Comparison of ENCODE assay signal across 10 cellular contexts in the genomic region with DNA sequence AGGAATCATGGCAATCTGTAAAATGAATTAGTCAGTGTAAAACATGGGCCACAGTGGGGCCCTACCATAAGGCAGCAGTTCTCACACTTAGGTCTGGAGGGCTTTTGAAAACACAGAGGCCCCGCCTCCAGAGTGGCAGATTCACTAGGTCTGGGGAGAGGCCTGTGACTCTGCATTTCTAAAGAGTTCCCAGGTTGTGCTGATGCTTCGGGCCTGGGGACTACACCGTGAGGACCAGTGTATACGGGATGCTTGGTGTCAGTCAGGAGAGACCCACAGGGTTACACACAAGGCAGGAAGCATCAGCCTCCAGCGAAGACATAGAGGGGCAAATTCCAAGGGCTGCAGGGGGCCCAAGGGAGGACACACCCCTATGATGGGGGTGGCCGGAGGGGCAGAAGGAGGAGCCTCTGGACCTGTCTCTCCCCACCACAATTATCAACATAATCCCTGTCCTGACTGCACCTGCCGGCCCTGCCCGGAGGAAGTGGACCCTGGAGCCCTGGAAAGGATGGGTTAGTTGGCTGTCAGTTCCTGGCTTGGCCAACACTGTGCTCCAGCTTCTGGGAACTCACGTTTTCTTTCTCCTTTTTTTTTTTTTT. TPM values are rescaled to one million over a fixed set of nuclear protein-coding genes. Genes with fewer than 3 reads are reported as not detected.
DNase-seq lines count a peak whose midpoint lies in the region; ATAC-seq and TF ChIP-seq lines count a peak whose summit lies in the region.
"Had no signal": no experiment of that assay in that cellular context is flagged by ENCODE, and none has a peak within 500 bp of the region (broad histone marks: within the 10 kb centered on the region; RNA-seq: fewer than 3 reads in every experiment).

No MANE protein-coding gene starts in this region.

- ATAC-seq in memory B cell (ENCODE audit: low read depth): no peak

- no peaks in the 10 kb centered on the region for H3K79me2 ChIP-seq in osteoblast (ENCODE audit: insufficient read depth, low read length)

- no peaks in the 10 kb centered on the region for H3K9me3 Mint-ChIP-seq in activated CD4-positive, alpha-beta memory T cell treated with anti-CD3 and anti-CD28 coated beads, Interleukin-2, amount 10 ng/mL, durations not matched to agents 7 days and 5 days
- no peaks in the 10 kb centered on the region for H3K9me3 Mint-ChIP-seq in memory B cell

- peaks cover 27% of the 10 kb centered on the region for H3K36me3 Mint-ChIP-seq in activated CD4-positive, alpha-beta memory T cell treated with anti-CD3 and anti-CD28 coated beads, Interleukin-2, amount 10 ng/mL, durations not matched to agents 7 days and 5 days (ENCODE audit: low read depth)
- H3K36me3 Mint-ChIP-seq in memory B cell: no peaks in the 10 kb centered on the region

- DNase-seq in DMS 273 (lab: John Stamatoyannopoulos, UW; ENCODE audit: unreplicated experiment): peak; percentile 36
- no peak for DNase-seq in DMS 273 treated with DMSO at 0.1 percent for 48 hours (lab: John Stamatoyannopoulos, UW)
- peak; percentile 38 for DNase-seq in activated CD4-positive, alpha-beta memory T cell treated with anti-CD3 and anti-CD28 coated beads, Interleukin-2, amount 10 ng/mL, durations not matched to agents 7 days and 5 days
- no peak for DNase-seq in memory B cell (ENCODE audit: low spot score in 2 of 2)
- DNase-seq in NCI-H128 (lab: John Stamatoyannopoulos, UW; ENCODE audit: unreplicated experiment): no peak
- DNase-seq in osteoblast (ENCODE audit: insufficient read length, low spot score, missing footprints): no peak
- DNase-seq in putamen (ENCODE audit: low spot score): no peak

- peaks cover 64% of the 10 kb centered on the region for H3K4me1 Mint-ChIP-seq in activated CD4-positive, alpha-beta memory T cell treated with anti-CD3 and anti-CD28 coated beads, Interleukin-2, amount 10 ng/mL, durations not matched to agents 7 days and 5 days
- peaks cover 40% of the 10 kb centered on the region for H3K4me1 Mint-ChIP-seq in memory B cell

- CTCF ChIA-PET in HEK293 (lab: Yijun Ruan, JAX): interaction anchor here (0.6 to 20.6 kb wide), 31 partner anchors 7 to 393 kb away, joined by 3 to 380 read pairs (median 5); partner anchors contain the start of gene PIM1
- CTCF ChIA-PET in activated CD4-positive, alpha-beta memory T cell treated with anti-CD3 and anti-CD28 coated beads, Interleukin-2, amount 10 ng/mL, durations not matched to agents 7 days and 5 days (lab: Charles Lee): interaction anchor here (0.6 to 16.6 kb wide), 16 partner anchors 9 to 163 kb away, joined by 3 to 399 read pairs (median 4); partner anchors contain the start of gene PIM1

- no peaks in the 10 kb centered on the region for H3K27me3 ChIP-seq in osteoblast (ENCODE audit: insufficient read depth, low read length)
- H3K27me3 ChIP-seq: tibial nerve had no signal

- no peak overlapping the region for H3K4me2 ChIP-seq in osteoblast (ENCODE audit: insufficient read depth, low read length)

- H3K4me3 Mint-ChIP-seq in activated CD4-positive, alpha-beta memory T cell treated with anti-CD3 and anti-CD28 coated beads, Interleukin-2, amount 10 ng/mL, durations not matched to agents 7 days and 5 days: peak overlapping the region; percentile 88
- no peak overlapping the region for H3K4me3 Mint-ChIP-seq in memory B cell

- H3K4me1 ChIP-seq in HEK293 (ENCODE audit: control insufficient read depth, insufficient read depth, low read length): no peaks in the 10 kb centered on the region
- H3K4me1 ChIP-seq in osteoblast (ENCODE audit: insufficient read depth, low read length): peaks cover 3% of the 10 kb centered on the region

- POLR2A ChIA-PET in HEK293 (lab: Yijun Ruan, JAX): interaction anchor here (0.6 to 6.7 kb wide), 6 partner anchors 17 to 158 kb away, joined by 3 to 51 read pairs (median 4); partner anchors contain the start of gene PIM1
- POLR2A ChIA-PET in activated CD4-positive, alpha-beta memory T cell treated with anti-CD3 and anti-CD28 coated beads, Interleukin-2, amount 10 ng/mL, durations not matched to agents 7 days and 5 days (lab: Charles Lee): interaction anchor here (0.5 to 17.4 kb wide), 22 partner anchors 8 to 451 kb away, joined by 3 to 1021 read pairs (median 11); partner anchors contain the start of genes C6orf89, MTCH1 and PIM1

- H3K4me3 ChIP-seq in HEK293 (ENCODE audit: low read depth, low read length): no peak overlapping the region
- no peak overlapping the region for H3K4me3 ChIP-seq in osteoblast (ENCODE audit: insufficient read depth, low read length)
- H3K4me3 ChIP-seq: tibial nerve had no signal

- peak overlapping the region; percentile 99 for H3K27ac Mint-ChIP-seq in activated CD4-positive, alpha-beta memory T cell treated with anti-CD3 and anti-CD28 coated beads, Interleukin-2, amount 10 ng/mL, durations not matched to agents 7 days and 5 days
- H3K27ac Mint-ChIP-seq in memory B cell: peak overlapping the region; percentile 99

- H2AFZ ChIP-seq in osteoblast (ENCODE audit: low read length): no peak overlapping the region

- no peaks in the 10 kb centered on the region for H3K36me3 ChIP-seq in HEK293 (ENCODE audit: control insufficient read depth in 2 of 2, insufficient read depth in 1 of 2, low read length in 2 of 2)
- no peaks in the 10 kb centered on the region for H3K36me3 ChIP-seq in osteoblast (ENCODE audit: insufficient read depth, low read length)
- H3K36me3 ChIP-seq: tibial nerve had no signal

- TF ChIP-seq CTCF in HEK293 (tag by site-specific recombination; IDR thresholded peaks at IDR 0.05) (no peak), osteoblast (IDR thresholded peaks at IDR 0.05; ENCODE audit: extremely low read depth, low read depth, low read length) (no peak)

- H4K20me1 ChIP-seq in osteoblast (ENCODE audit: insufficient read depth, low read length): no peaks in the 10 kb centered on the region

- no peaks in the 10 kb centered on the region for H3K27me3 Mint-ChIP-seq in activated CD4-positive, alpha-beta memory T cell treated with anti-CD3 and anti-CD28 coated beads, Interleukin-2, amount 10 ng/mL, durations not matched to agents 7 days and 5 days
- no peaks in the 10 kb centered on the region for H3K27me3 Mint-ChIP-seq in memory B cell

- H3K9me3 ChIP-seq in HEK293 (ENCODE audit: control insufficient read depth, insufficient read depth, low read depth, low read length) (no peaks in the 10 kb centered on the region), osteoblast (ENCODE audit: low read depth, low read length) (no peaks in the 10 kb centered on the region)
- H3K9me3 ChIP-seq: tibial nerve had no signal

- H3K27ac ChIP-seq in HEK293 (ENCODE audit: extremely low read depth, low read depth, low read length) (no peak overlapping the region), osteoblast (ENCODE audit: low read depth, low read length) (no peak overlapping the region)
- H3K27ac ChIP-seq: 22Rv1, tibial nerve had no signal

TF ChIP-seq in HEK293, 187 proteins besides CTCF, POLR2A, EP300 and RAD21:
- TF ChIP-seq GLIS1 (tag by site-specific recombination; IDR thresholded peaks at IDR 0.05) (peak; percentile 70), ZNF664 (tag by site-specific recombination; IDR thresholded peaks at IDR 0.05) (no peak)

RNA-seq across cellular contexts. Expression of gene FGD2, which starts 46.7 kb away (rescaled TPM):
- 1 to 10 TPM; 4.7 to 4.9 TPM for total RNA-seq in activated CD4-positive, alpha-beta memory T cell treated with anti-CD3 and anti-CD28 coated beads, Interleukin-2, amount 10 ng/mL, durations not matched to agents 7 days and 5 days
- total RNA-seq in osteoblast: under 0.01 TPM in 2 replicates

Comparison
In these comparisons a context has a peak if more than half of its experiments do, and no peak if none do; other contexts are left out.
1. DNase-seq: peak in DMS 273 (single experiment) and activated CD4-positive, alpha-beta memory T cell treated with anti-CD3 and anti-CD28 coated beads, Interleukin-2, amount 10 ng/mL, durations not matched to agents 7 days and 5 days (single experiment); none in DMS 273 treated with DMSO at 0.1 percent for 48 hours (single experiment), memory B cell (0 of 2), NCI-H128 (single experiment), osteoblast (single experiment) and putamen (single experiment).